2 cellular contexts compared by ENCODE assay signal in the genomic region with DNA sequence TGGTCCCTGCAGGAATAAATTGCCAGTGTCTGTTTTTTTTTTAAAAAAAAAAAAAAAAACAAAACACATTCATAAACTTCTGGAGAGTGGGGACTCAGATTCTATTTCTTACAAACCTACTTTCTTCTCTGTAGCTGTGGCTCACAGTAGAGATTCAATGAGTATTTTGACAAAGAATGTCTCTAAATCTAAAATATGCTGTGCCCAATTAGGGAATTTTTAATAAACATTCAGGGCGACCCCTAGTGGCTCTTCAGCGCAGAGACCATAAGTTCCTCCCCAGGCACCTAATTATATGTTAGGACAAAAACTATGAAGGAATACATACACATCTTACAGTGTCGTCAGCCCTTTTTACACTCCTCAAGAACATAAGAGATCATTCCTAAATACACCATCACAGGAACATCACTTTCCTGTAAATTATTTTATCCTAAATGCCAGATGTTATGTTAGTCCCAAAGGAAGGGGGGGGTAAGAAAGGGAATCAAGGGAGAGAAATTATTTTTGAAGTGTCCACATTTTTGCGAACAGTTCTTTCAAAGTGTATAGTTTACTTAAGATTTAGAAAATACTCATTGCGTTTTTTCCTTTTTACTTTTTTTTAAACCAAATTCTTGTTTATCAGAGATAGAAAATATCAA.
A peak's percentile ranks its signal among the peaks of the same experiment; 100 is the strongest.
TF ChIP-seq lines count a peak whose summit lies in the region.

No MANE protein-coding gene starts in this region.

TF ChIP-seq in SK-N-SH, 30 proteins besides CTCF, POLR2A, EP300 and RAD21:
- TF ChIP-seq FOXJ3 (CRISPR knock-in tag; IDR thresholded peaks at IDR 0.05) (no peak), FOXM1 (IDR thresholded peaks at IDR 0.05; ENCODE audit: low read depth) (0 out of 2 replicates have a peak, but pooled peaks have one; percentile 26), TEAD4 (IDR thresholded peaks at IDR 0.05; ENCODE audit: borderline replicate concordance, insufficient read depth) (no peak), SIN3A (IDR thresholded peaks at IDR 0.05; ENCODE audit: borderline replicate concordance, low read depth, low read length) (no peak), SMC3 (IDR thresholded peaks at IDR 0.05; ENCODE audit: low read depth, low read length) (peak; percentile 78)
TF ChIP-seq in SK-N-SH: peak in this region for 2.

TF ChIP-seq in endothelial cell of umbilical vein, 7 proteins besides CTCF, POLR2A, EP300 and RAD21:
- TF ChIP-seq POLR2AphosphoS5 (IDR thresholded peaks at IDR 0.05; ENCODE audit: insufficient read depth, low read depth, low read length) = no peak
TF ChIP-seq in endothelial cell of umbilical vein: peak in this region for 0.
